ENCODE assay signal across 1 cellular context in the genomic region with DNA sequence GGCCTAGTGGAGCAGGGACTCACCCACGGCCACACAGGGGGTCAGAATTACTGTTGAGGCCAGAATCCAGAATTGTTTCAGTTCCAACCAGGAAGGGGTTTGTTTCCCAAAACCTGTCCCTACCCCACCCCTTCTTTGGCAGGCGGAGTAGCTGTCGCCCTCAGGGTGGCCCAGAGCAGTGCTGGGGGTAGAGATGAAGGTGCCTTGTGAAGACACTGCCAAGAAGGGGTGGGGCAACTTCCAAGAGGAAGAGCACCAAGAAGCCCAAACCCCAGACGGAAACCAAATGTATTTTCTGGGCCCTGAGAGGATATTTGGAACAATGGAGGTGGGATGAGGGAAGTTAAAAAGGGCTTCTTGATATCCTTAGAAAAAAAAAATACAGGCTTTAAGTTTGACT.
TF ChIP-seq lines count a peak whose summit lies in the region.

No MANE protein-coding gene starts in this region.

TF ChIP-seq in IMR-90, 13 proteins besides CTCF, POLR2A, EP300 and RAD21:
- TF ChIP-seq MAZ (IDR thresholded peaks at IDR 0.05; ENCODE audit: borderline replicate concordance, low read depth, low read length) (no peak), SMC3 (IDR thresholded peaks at IDR 0.05; ENCODE audit: low read depth, low read length) (no peak), CHD1 (IDR thresholded peaks at IDR 0.05; ENCODE audit: low read depth, low read length) (no peak), RCOR1 (IDR thresholded peaks at IDR 0.05; ENCODE audit: insufficient replicate concordance, low read length) (no peak), BHLHE40 (IDR thresholded peaks at IDR 0.05; ENCODE audit: low read depth, low read length) (no peak), MXI1 (IDR thresholded peaks at IDR 0.05; ENCODE audit: borderline replicate concordance, low read depth, low read length) (no peak), FOS (IDR thresholded peaks at IDR 0.05; ENCODE audit: low read depth, low read length) (no peak), MAFK (IDR thresholded peaks at IDR 0.05; ENCODE audit: low read depth, low read length) (no peak), CEBPB (IDR thresholded peaks at IDR 0.05; ENCODE audit: low read depth, low read length) (no peak)
- TF ChIP-seq, protein P1, sequence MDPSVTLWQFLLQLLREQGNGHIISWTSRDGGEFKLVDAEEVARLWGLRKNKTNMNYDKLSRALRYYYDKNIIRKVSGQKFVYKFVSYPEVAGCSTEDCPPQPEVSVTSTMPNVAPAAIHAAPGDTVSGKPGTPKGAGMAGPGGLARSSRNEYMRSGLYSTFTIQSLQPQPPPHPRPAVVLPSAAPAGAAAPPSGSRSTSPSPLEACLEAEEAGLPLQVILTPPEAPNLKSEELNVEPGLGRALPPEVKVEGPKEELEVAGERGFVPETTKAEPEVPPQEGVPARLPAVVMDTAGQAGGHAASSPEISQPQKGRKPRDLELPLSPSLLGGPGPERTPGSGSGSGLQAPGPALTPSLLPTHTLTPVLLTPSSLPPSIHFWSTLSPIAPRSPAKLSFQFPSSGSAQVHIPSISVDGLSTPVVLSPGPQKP (IDR thresholded peaks at IDR 0.05; ENCODE audit: borderline replicate concordance, low read depth, low read length), result no peak
- TF ChIP-seq, protein P2, sequence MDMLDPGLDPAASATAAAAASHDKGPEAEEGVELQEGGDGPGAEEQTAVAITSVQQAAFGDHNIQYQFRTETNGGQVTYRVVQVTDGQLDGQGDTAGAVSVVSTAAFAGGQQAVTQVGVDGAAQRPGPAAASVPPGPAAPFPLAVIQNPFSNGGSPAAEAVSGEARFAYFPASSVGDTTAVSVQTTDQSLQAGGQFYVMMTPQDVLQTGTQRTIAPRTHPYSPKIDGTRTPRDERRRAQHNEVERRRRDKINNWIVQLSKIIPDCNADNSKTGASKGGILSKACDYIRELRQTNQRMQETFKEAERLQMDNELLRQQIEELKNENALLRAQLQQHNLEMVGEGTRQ (IDR thresholded peaks at IDR 0.05; ENCODE audit: low read depth, low read length), result no peak
TF ChIP-seq in IMR-90: peak in this region for 0.
